1 cellular context compared by ENCODE assay signal in genomic region chr10:133139561-133140065, GRCh38.
TF ChIP-seq lines count a peak whose summit lies in the region.

No MANE protein-coding gene starts in this region.

TF ChIP-seq in SK-N-SH treated with all-trans-retinoic acid at 6 μM for 48 hours, 23 proteins besides CTCF, POLR2A, EP300 and RAD21 (continued from another document):
- TF ChIP-seq, protein P1, sequence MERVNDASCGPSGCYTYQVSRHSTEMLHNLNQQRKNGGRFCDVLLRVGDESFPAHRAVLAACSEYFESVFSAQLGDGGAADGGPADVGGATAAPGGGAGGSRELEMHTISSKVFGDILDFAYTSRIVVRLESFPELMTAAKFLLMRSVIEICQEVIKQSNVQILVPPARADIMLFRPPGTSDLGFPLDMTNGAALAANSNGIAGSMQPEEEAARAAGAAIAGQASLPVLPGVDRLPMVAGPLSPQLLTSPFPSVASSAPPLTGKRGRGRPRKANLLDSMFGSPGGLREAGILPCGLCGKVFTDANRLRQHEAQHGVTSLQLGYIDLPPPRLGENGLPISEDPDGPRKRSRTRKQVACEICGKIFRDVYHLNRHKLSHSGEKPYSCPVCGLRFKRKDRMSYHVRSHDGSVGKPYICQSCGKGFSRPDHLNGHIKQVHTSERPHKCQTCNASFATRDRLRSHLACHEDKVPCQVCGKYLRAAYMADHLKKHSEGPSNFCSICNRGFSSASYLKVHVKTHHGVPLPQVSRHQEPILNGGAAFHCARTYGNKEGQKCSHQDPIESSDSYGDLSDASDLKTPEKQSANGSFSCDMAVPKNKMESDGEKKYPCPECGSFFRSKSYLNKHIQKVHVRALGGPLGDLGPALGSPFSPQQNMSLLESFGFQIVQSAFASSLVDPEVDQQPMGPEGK (CRISPR knock-in tag; IDR thresholded peaks at IDR 0.05; ENCODE audit: borderline replicate concordance): no peak
- no peak for TF ChIP-seq SNAI2 (CRISPR knock-in tag; IDR thresholded peaks at IDR 0.05)
- TF ChIP-seq ZFP3 (CRISPR knock-in tag; IDR thresholded peaks at IDR 0.05): no peak
